ENCODE assay signal across 16 cellular contexts in genomic region chr3:139218046-139218445, GRCh38.
"Had no signal": no experiment of that assay in that cellular context is flagged by ENCODE, and none has a peak within 500 bp of the region (broad histone marks: within the 10 kb centered on the region; RNA-seq: fewer than 3 reads in every experiment).

No MANE protein-coding gene starts in this region.

- H3K9me3 Mint-ChIP-seq: memory B cell, natural killer cell, neural crest cell, type B pancreatic cell had no signal

- ATAC-seq: esophagus mucosa, heart left ventricle, left lobe of liver, natural killer cell had no signal

- H3K4me1 Mint-ChIP-seq: memory B cell, mesothelial cell of epicardium, natural killer cell, neural crest cell had no signal

- DNase-seq: effector memory CD4-positive, alpha-beta T cell; heart left ventricle; hippocampal formation; natural killer cell; posterior cingulate gyrus; sigmoid colon; small intestine; stimulated activated CD4-positive, alpha-beta T cell treated with anti-CD3 and anti-CD28 coated beads, Interleukin-12 subunit alpha, Interleukin-12 subunit beta, amount 100 ng/mL, for 4 hours; stimulated activated CD4-positive, alpha-beta T cell treated with anti-CD3 and anti-CD28 coated beads, Interleukin-2, amount 100 ng/mL, for 48 hours; stimulated activated naive CD4-positive, alpha-beta T cell treated with Interleukin-2 at 50 U/mL for 16 hours had no signal

- H3K4me3 Mint-ChIP-seq: memory B cell, mesothelial cell of epicardium, natural killer cell, neural crest cell, type B pancreatic cell had no signal

- H3K27ac Mint-ChIP-seq: memory B cell, mesothelial cell of epicardium, natural killer cell, type B pancreatic cell had no signal

- H3K36me3 Mint-ChIP-seq: memory B cell, mesothelial cell of epicardium, natural killer cell, type B pancreatic cell had no signal
